In the genomic region with DNA sequence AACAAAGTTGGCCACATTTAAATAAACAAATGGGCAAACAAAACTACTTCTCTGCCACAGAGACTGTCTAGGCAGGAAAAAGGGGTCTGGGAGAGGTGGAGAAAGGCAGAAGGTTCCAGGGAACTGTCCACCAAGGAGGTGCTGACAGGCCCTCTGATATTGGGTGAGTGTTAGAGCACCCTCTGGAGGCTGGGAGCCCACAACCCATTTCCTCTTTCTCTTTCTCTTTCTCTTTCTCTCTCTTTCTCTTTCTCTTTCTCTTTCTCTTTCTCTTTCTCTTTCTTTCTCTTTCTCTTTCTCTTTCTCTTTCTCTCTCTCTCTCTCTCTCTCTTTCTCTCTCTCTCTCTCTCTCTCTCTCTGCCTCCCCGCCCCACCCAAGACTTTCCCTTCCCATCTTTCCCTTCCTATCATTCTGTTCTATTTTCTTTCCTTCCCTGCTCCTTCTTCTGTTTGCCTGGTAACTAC, we compare ENCODE assay signal across 7 cellular contexts.
DNase-seq lines count a peak whose midpoint lies in the region; ATAC-seq lines count a peak whose summit lies in the region.

No MANE protein-coding gene starts in this region.

- ATAC-seq in GM19035 (IDR thresholded peaks at IDR 0.05; ENCODE audit: unreplicated experiment) (peak; percentile 62), HG03103 (IDR thresholded peaks at IDR 0.05; ENCODE audit: low read depth, unreplicated experiment) (peak; percentile 97)

- DNase-seq in EH (ENCODE audit: low read depth) (peak; percentile 12), NCI-H526 treated with DMSO at 0.1 percent for 48 hours (lab: John Stamatoyannopoulos, UW) (peak; percentile 66), amniotic stem cell (lab: John Stamatoyannopoulos, UW) (peak; percentile 15), kidney tubule cell (ENCODE audit: low spot score) (peak; percentile 68), Ammon's horn (ENCODE audit: low spot score) (no peak)
